Comparison of ENCODE assay signal across 8 cellular contexts in the genomic region with DNA sequence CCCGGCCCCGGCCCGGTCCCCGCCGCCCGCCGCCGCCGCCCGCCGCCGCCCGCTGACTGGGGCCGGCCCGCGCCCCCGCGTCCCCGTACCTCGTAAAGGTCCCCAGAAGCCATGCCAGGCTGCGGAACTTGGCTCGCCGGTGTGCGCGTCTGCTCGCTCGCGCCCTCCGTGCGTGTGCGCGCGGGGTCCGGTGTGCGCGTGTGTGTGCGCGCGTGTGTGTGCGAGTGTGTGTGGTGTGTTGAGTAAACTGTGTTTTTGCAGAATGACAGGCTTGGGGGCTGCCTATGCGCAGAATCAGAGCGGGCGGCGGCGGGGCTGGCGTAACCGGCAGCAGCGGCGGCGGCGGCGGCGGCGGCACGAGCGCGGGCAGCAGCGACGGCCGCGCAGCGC. TPM values are rescaled to one million over a fixed set of nuclear protein-coding genes. Genes with fewer than 3 reads are reported as not detected.
A peak's percentile ranks its signal among the peaks of the same experiment; 100 is the strongest.
DNase-seq lines count a peak whose midpoint lies in the region; ATAC-seq, FAIRE-seq and TF ChIP-seq lines count a peak whose summit lies in the region.

No MANE protein-coding gene starts in this region.

- H3K27ac Mint-ChIP-seq in activated naive CD4-positive, alpha-beta T cell treated with anti-CD3 and anti-CD28 coated beads, Interleukin-2, amount 10 ng/mL, durations not matched to agents 7 days and 5 days, result peak overlapping the region; percentile 98

- H3K9me3 ChIP-seq in Peyer's patch, result no peaks in the 10 kb centered on the region
- no peaks in the 10 kb centered on the region for H3K9me3 ChIP-seq in psoas muscle

- H3K27me3 Mint-ChIP-seq in activated naive CD4-positive, alpha-beta T cell treated with anti-CD3 and anti-CD28 coated beads, Interleukin-2, amount 10 ng/mL, durations not matched to agents 7 days and 5 days, result peaks cover 12% of the 10 kb centered on the region

- FAIRE-seq in GM12891 (lab: Jason Lieb, UNC) (peak; percentile 74), D721Med (lab: Jason Lieb, UNC) (no peak)

- H3K27me3 ChIP-seq in Peyer's patch (no peaks in the 10 kb centered on the region), psoas muscle (ENCODE audit: insufficient read depth in 3 of 3, low read length in 2 of 3) (peaks cover 0 to 32% (median 3%) of the 10 kb centered on the region in 3 donors)

- no peaks in the 10 kb centered on the region for H3K36me3 ChIP-seq in Peyer's patch
- H3K36me3 ChIP-seq in psoas muscle (ENCODE audit: insufficient read depth in 1 of 2, low read depth in 1 of 2), result no peaks in the 10 kb centered on the region

- H3K4me3 Mint-ChIP-seq in activated naive CD4-positive, alpha-beta T cell treated with anti-CD3 and anti-CD28 coated beads, Interleukin-2, amount 10 ng/mL, durations not matched to agents 7 days and 5 days, result peak overlapping the region; percentile 96

- TF ChIP-seq POLR2A in GM12891 (IDR thresholded peaks at IDR 0.05; ENCODE audit: low read depth, low read length) (0 out of 2 replicates have a peak, but pooled peaks have one; percentile 25), Peyer's patch (IDR thresholded peaks at IDR 0.05) (no peak)

- peak; percentile 36 for ATAC-seq in HG02623 (IDR thresholded peaks at IDR 0.05; ENCODE audit: unreplicated experiment)
- peak; percentile 74 for ATAC-seq in Right ventricle myocardium superior (ENCODE audit: poor library complexity)
- peak in 1 of 4 donors; percentile 28 for ATAC-seq in psoas muscle

- H3K9me3 Mint-ChIP-seq in activated naive CD4-positive, alpha-beta T cell treated with anti-CD3 and anti-CD28 coated beads, Interleukin-2, amount 10 ng/mL, durations not matched to agents 7 days and 5 days, result peaks cover 5% of the 10 kb centered on the region

- H3K27ac ChIP-seq in Peyer's patch (peak overlapping the region in 3 of 4 donors; percentile 56 to 73 (median 73)), psoas muscle (no peak overlapping the region)

- CTCF ChIA-PET in activated naive CD4-positive, alpha-beta T cell treated with anti-CD3 and anti-CD28 coated beads, Interleukin-2, amount 10 ng/mL, durations not matched to agents 7 days and 5 days (lab: Charles Lee), result no interaction called here

- TF ChIP-seq CTCF in Peyer's patch (IDR thresholded peaks at IDR 0.05) (peak in 1 of 6 experiments; percentile 3), psoas muscle (IDR thresholded peaks at IDR 0.05) (no peak), D721Med (IDR thresholded peaks at IDR 0.05; ENCODE audit: insufficient read depth, missing control alignments) (no peak)

- DNase-seq in GM12891 (ENCODE audit: insufficient read length, low spot score), result peak; percentile 43
- DNase-seq in Peyer's patch, result peak; percentile 47 to 72 (median 64)
- DNase-seq in activated naive CD4-positive, alpha-beta T cell treated with anti-CD3 and anti-CD28 coated beads, Interleukin-2, amount 10 ng/mL, durations not matched to agents 7 days and 5 days, result peak; percentile 72
- peak; percentile 72 for DNase-seq in Right ventricle myocardium superior
- peak; percentile 45 to 68 for DNase-seq in psoas muscle
- no peak for DNase-seq in D721Med (ENCODE audit: insufficient read length, low spot score)
- no peak for DNase-seq in iPS-NIHi7 (ENCODE audit: extremely low spot score)

- intact Hi-C loops in Right ventricle myocardium superior (cut with DNase I) (no loop called here), psoas muscle (cut with DNase I) (no loop called here)

- WGBS in psoas muscle, 3 donors, result 0% methylated on average over 18 to 62 of the region's 62 CpGs

- peaks cover 41% of the 10 kb centered on the region for H3K4me1 Mint-ChIP-seq in activated naive CD4-positive, alpha-beta T cell treated with anti-CD3 and anti-CD28 coated beads, Interleukin-2, amount 10 ng/mL, durations not matched to agents 7 days and 5 days

- H3K36me3 Mint-ChIP-seq in activated naive CD4-positive, alpha-beta T cell treated with anti-CD3 and anti-CD28 coated beads, Interleukin-2, amount 10 ng/mL, durations not matched to agents 7 days and 5 days, result peaks cover 17% of the 10 kb centered on the region

- peak overlapping the region; percentile 63 to 91 (median 70) for H3K4me3 ChIP-seq in Peyer's patch
- peak overlapping the region; percentile 66 for H3K4me3 ChIP-seq in psoas muscle

- H3K4me1 ChIP-seq in Peyer's patch (peaks cover 0 to 7% (median 2%) of the 10 kb centered on the region in 4 donors), psoas muscle (no peaks in the 10 kb centered on the region)

TF ChIP-seq in GM12891, 5 proteins besides CTCF, POLR2A, EP300 and RAD21:
- TF ChIP-seq TAF1 (IDR thresholded peaks at IDR 0.05; ENCODE audit: low read depth, low read length) (no peak), PAX5 (IDR thresholded peaks at IDR 0.05; ENCODE audit: insufficient read depth, low read length, severe bottlenecking) (no peak), POU2F2 (IDR thresholded peaks at IDR 0.05; ENCODE audit: low read depth, low read length) (no peak), SPI1 (IDR thresholded peaks at IDR 0.05; ENCODE audit: low read depth, low read length) (no peak), POLR2AphosphoS5 (IDR thresholded peaks at IDR 0.05; ENCODE audit: low read depth, low read length) (no peak)

RNA-seq across cellular contexts. Expression of a gene that starts 0.3 kb away (rescaled TPM):
- 5.0 TPM for polyA plus RNA-seq in GM12891 (2012; ENCODE audit: low read depth, missing spikeins)
- total RNA-seq in Peyer's patch (10 to 100 TPM in 2 of 4 donors, 1 to 10 TPM in 2; 7.4 to 18.6 (median 9.4) TPM), Right ventricle myocardium superior (2.9 TPM), psoas muscle (1 to 10 TPM; 1.0 to 2.2 (median 1.4) TPM)
- polyA plus RNA-seq in psoas muscle, result under 1 TPM; 0.23 to 0.40 (median 0.30) TPM

Comparison
In these comparisons a context has a peak if more than half of its experiments do, and no peak if none do; other contexts are left out.
1. DNase-seq: peak in GM12891 (single experiment), Peyer's patch (3 of 3), activated naive CD4-positive, alpha-beta T cell treated with anti-CD3 and anti-CD28 coated beads, Interleukin-2, amount 10 ng/mL, durations not matched to agents 7 days and 5 days (single experiment), Right ventricle myocardium superior (single experiment) and psoas muscle (2 of 2); none in D721Med (single experiment) and iPS-NIHi7 (single experiment).